Comparison of ENCODE assay signal across 9 cellular contexts in genomic region chr21:37582613-37583012, GRCh38.
A peak's percentile ranks its signal among the peaks of the same experiment; 100 is the strongest.
DNase-seq lines count a peak whose midpoint lies in the region; ATAC-seq and TF ChIP-seq lines count a peak whose summit lies in the region.
"Had no signal": no experiment of that assay in that cellular context is flagged by ENCODE, and none has a peak within 500 bp of the region (broad histone marks: within the 10 kb centered on the region; RNA-seq: fewer than 3 reads in every experiment).

No MANE protein-coding gene starts in this region.

- POLR2A ChIA-PET in activated CD4-positive, alpha-beta T cell treated with anti-CD3 and anti-CD28 coated beads for 36 hours (lab: Charles Lee): no interaction called here

- peaks cover 5% of the 10 kb centered on the region for H3K36me3 Mint-ChIP-seq in activated CD4-positive, alpha-beta T cell treated with anti-CD3 and anti-CD28 coated beads for 36 hours (ENCODE audit: low read depth)
- H3K36me3 Mint-ChIP-seq in activated CD4-positive, alpha-beta T cell treated with anti-CD3 and anti-CD28 coated beads, Interleukin-2, amount 10 ng/mL, durations not matched to agents 24 days and 14 days (ENCODE audit: low read depth): peaks cover 2% of the 10 kb centered on the region

- ATAC-seq in activated CD4-positive, alpha-beta T cell treated with anti-CD3 and anti-CD28 coated beads for 36 hours: peak; percentile 57
- ATAC-seq in body of pancreas (peak; percentile 66), HG03442 (IDR thresholded peaks at IDR 0.05; ENCODE audit: unreplicated experiment) (no peak), GM19023 (IDR thresholded peaks at IDR 0.05; ENCODE audit: unreplicated experiment) (no peak)

- H3K4me3 Mint-ChIP-seq in activated CD4-positive, alpha-beta T cell treated with anti-CD3 and anti-CD28 coated beads for 36 hours: no peak overlapping the region
- no peak overlapping the region for H3K4me3 Mint-ChIP-seq in activated CD4-positive, alpha-beta T cell treated with anti-CD3 and anti-CD28 coated beads, Interleukin-2, amount 10 ng/mL, durations not matched to agents 24 days and 14 days
- H3K4me3 Mint-ChIP-seq: activated naive CD8-positive, alpha-beta T cell had no signal

- H3K27me3 Mint-ChIP-seq in activated CD4-positive, alpha-beta T cell treated with anti-CD3 and anti-CD28 coated beads for 36 hours: peaks cover 10% of the 10 kb centered on the region
- H3K27me3 Mint-ChIP-seq in activated CD4-positive, alpha-beta T cell treated with anti-CD3 and anti-CD28 coated beads, Interleukin-2, amount 10 ng/mL, durations not matched to agents 24 days and 14 days: peaks cover 8% of the 10 kb centered on the region

- peak; percentile 15 to 73 (median 49) for TF ChIP-seq CTCF in body of pancreas (IDR thresholded peaks at IDR 0.05)
- no peak for TF ChIP-seq CTCF in lower leg skin (IDR thresholded peaks at IDR 0.05)

- H3K4me1 ChIP-seq in body of pancreas: no peaks in the 10 kb centered on the region

- H3K27me3 ChIP-seq in body of pancreas: no peaks in the 10 kb centered on the region

- H3K36me3 ChIP-seq in body of pancreas (replicated peaks in 1 of 2; ENCODE audit: insufficient read depth in 1 of 2, low read depth in 2 of 2): no peaks in the 10 kb centered on the region

- DNase-seq in activated CD4-positive, alpha-beta T cell treated with anti-CD3 and anti-CD28 coated beads for 36 hours: peak; percentile 20
- no peak for DNase-seq in activated CD4-positive, alpha-beta T cell treated with anti-CD3 and anti-CD28 coated beads, Interleukin-2, amount 10 ng/mL, durations not matched to agents 24 days and 14 days
- peak; percentile 48 for DNase-seq in MV-4-11 (lab: John Stamatoyannopoulos, UW)
- peak; percentile 24 to 53 (median 36) for DNase-seq in body of pancreas
- DNase-seq in left kidney (ENCODE audit: low read depth, low spot score): peak; percentile 74
- DNase-seq in lower leg skin (ENCODE audit: low spot score in 2 of 2): no peak

- no peaks in the 10 kb centered on the region for H3K4me1 Mint-ChIP-seq in activated CD4-positive, alpha-beta T cell treated with anti-CD3 and anti-CD28 coated beads for 36 hours
- no peaks in the 10 kb centered on the region for H3K4me1 Mint-ChIP-seq in activated CD4-positive, alpha-beta T cell treated with anti-CD3 and anti-CD28 coated beads, Interleukin-2, amount 10 ng/mL, durations not matched to agents 24 days and 14 days

- H3K4me3 ChIP-seq in body of pancreas (no peak overlapping the region), lower leg skin (ENCODE audit: low read depth, poor library complexity, severe bottlenecking) (no peak overlapping the region)

- no peak overlapping the region for H3K27ac ChIP-seq in body of pancreas

- 27 to 46% methylated on average over 4 to 5 of the region's 5 CpGs for WGBS in body of pancreas, 2 donors
- 46 to 48% methylated on average over 5 of the region's 5 CpGs for WGBS in lower leg skin, 2 donors

- intact Hi-C loops in activated CD4-positive, alpha-beta T cell treated with anti-CD3 and anti-CD28 coated beads for 36 hours (cut with DNase I, micrococcal nuclease): loop anchor here in 1 of 2 experiments (2.0 kb wide), 1 partner anchor 18 kb away; no protein-coding TSS in a partner anchor
- intact Hi-C loops in activated CD4-positive, alpha-beta T cell treated with anti-CD3 and anti-CD28 coated beads, Interleukin-2, amount 10 ng/mL, durations not matched to agents 24 days and 14 days (cut with micrococcal nuclease): no loop called here
- intact Hi-C loops in body of pancreas (cut with DNase I): no loop called here
- intact Hi-C loops in lower leg skin (cut with DNase I; ENCODE audit: low total_unique reads): no loop called here

- H3K9me3 Mint-ChIP-seq in activated CD4-positive, alpha-beta T cell treated with anti-CD3 and anti-CD28 coated beads for 36 hours (ENCODE audit: low read depth): peaks cover 12% of the 10 kb centered on the region
- H3K9me3 Mint-ChIP-seq in activated CD4-positive, alpha-beta T cell treated with anti-CD3 and anti-CD28 coated beads, Interleukin-2, amount 10 ng/mL, durations not matched to agents 24 days and 14 days: peaks cover 9% of the 10 kb centered on the region

- CTCF ChIA-PET in activated CD4-positive, alpha-beta T cell treated with anti-CD3 and anti-CD28 coated beads for 36 hours (lab: Charles Lee): no interaction called here

- H3K9me3 ChIP-seq in body of pancreas: no peaks in the 10 kb centered on the region

- no peak overlapping the region for H3K27ac Mint-ChIP-seq in activated CD4-positive, alpha-beta T cell treated with anti-CD3 and anti-CD28 coated beads for 36 hours
- no peak overlapping the region for H3K27ac Mint-ChIP-seq in activated CD4-positive, alpha-beta T cell treated with anti-CD3 and anti-CD28 coated beads, Interleukin-2, amount 10 ng/mL, durations not matched to agents 24 days and 14 days
- H3K27ac Mint-ChIP-seq: activated naive CD8-positive, alpha-beta T cell had no signal

- TF ChIP-seq POLR2A in body of pancreas (IDR thresholded peaks at IDR 0.05) (no peak), lower leg skin (IDR thresholded peaks at IDR 0.05) (no peak)

Comparison
In these comparisons a context has a peak if more than half of its experiments do, and no peak if none do; other contexts are left out.
1. DNase-seq: peak in activated CD4-positive, alpha-beta T cell treated with anti-CD3 and anti-CD28 coated beads for 36 hours (single experiment), MV-4-11 (single experiment), body of pancreas (4 of 4) and left kidney (single experiment); none in activated CD4-positive, alpha-beta T cell treated with anti-CD3 and anti-CD28 coated beads, Interleukin-2, amount 10 ng/mL, durations not matched to agents 24 days and 14 days (single experiment) and lower leg skin (0 of 2).
2. ATAC-seq: peak in activated CD4-positive, alpha-beta T cell treated with anti-CD3 and anti-CD28 coated beads for 36 hours (single experiment) and body of pancreas (single experiment); none in HG03442 (single experiment) and GM19023 (single experiment).
3. CTCF ChIP-seq: peak in body of pancreas (7 of 7); none in lower leg skin (0 of 3).